ENCODE assay signal across 9 cellular contexts in genomic region chr19:16197188-16197621, GRCh38. TPM values are rescaled to one million over a fixed set of nuclear protein-coding genes. Genes with fewer than 3 reads are reported as not detected.
A peak's percentile ranks its signal among the peaks of the same experiment; 100 is the strongest.
DNase-seq lines count a peak whose midpoint lies in the region; ATAC-seq and TF ChIP-seq lines count a peak whose summit lies in the region.
"Had no signal": no experiment of that assay in that cellular context is flagged by ENCODE, and none has a peak within 500 bp of the region (broad histone marks: within the 10 kb centered on the region; RNA-seq: fewer than 3 reads in every experiment).

No MANE protein-coding gene starts in this region.

- H3K4me3 ChIP-seq in CD4-positive, CD25-positive, alpha-beta regulatory T cell (ENCODE audit: low read depth, low read length) = peak overlapping the region; percentile 80
- H3K4me3 ChIP-seq in right lobe of liver (peak overlapping the region; percentile 82 to 98 (median 93)), upper lobe of left lung (peak overlapping the region; percentile 2 to 100 (median 80))

- 13% methylated on average over 2 of the region's 2 CpGs for WGBS in right lobe of liver (ENCODE audit: insufficient coverage, low coverage, low lambda C conversion rate, missing lambda C conversion rate)
- WGBS in upper lobe of left lung, 2 donors = 27 to 41% methylated on average over 2 of the region's 2 CpGs

- no peaks in the 10 kb centered on the region for H3K27me3 Mint-ChIP-seq in CD4-positive, CD25-positive, alpha-beta regulatory T cell

- peaks cover 0 to 2% (median 0%) of the 10 kb centered on the region in 7 donors for H3K9me3 Mint-ChIP-seq in CD4-positive, CD25-positive, alpha-beta regulatory T cell

- peaks cover 30% of the 10 kb centered on the region for H3K4me1 ChIP-seq in CD4-positive, CD25-positive, alpha-beta regulatory T cell (ENCODE audit: control insufficient read depth, insufficient read depth, low read length, poor library complexity, severe bottlenecking)
- H3K4me1 ChIP-seq in right lobe of liver = peaks cover 0 to 55% (median 25%) of the 10 kb centered on the region in 4 donors
- H3K4me1 ChIP-seq in upper lobe of left lung = peaks cover 31 to 38% (median 35%) of the 10 kb centered on the region in 4 donors

- peak overlapping the region; percentile 90 for H3K27ac ChIP-seq in CD4-positive, CD25-positive, alpha-beta regulatory T cell (ENCODE audit: insufficient read depth, low read length, poor library complexity, severe bottlenecking)
- H3K27ac ChIP-seq in right lobe of liver (peak overlapping the region; percentile 73 to 82 (median 76)), upper lobe of left lung (peak overlapping the region; percentile 73 to 91 (median 88))

- no peak for DNase-seq in CD4-positive, CD25-positive, alpha-beta regulatory T cell
- DNase-seq in HS-27A (ENCODE audit: low read depth) (peak; percentile 54), astrocyte of the hippocampus (ENCODE audit: low read depth, low spot score) (peak; percentile 67), right lobe of liver (no peak), upper lobe of left lung (no peak), mucosa of gallbladder (ENCODE audit: low spot score) (no peak), SIG-M5 (lab: John Stamatoyannopoulos, UW) (no peak)

- TF ChIP-seq POLR2A in right lobe of liver (IDR thresholded peaks at IDR 0.05) (no peak), upper lobe of left lung (IDR thresholded peaks at IDR 0.05) (no peak)

- H3K9me3 ChIP-seq in CD4-positive, CD25-positive, alpha-beta regulatory T cell (ENCODE audit: control insufficient read depth in 2 of 2, low read length in 2 of 2) = no peaks in the 10 kb centered on the region
- H3K9me3 ChIP-seq in right lobe of liver = no peaks in the 10 kb centered on the region
- no peaks in the 10 kb centered on the region for H3K9me3 ChIP-seq in upper lobe of left lung

- peak overlapping the region; percentile 94 to 99 (median 98) for H3K27ac Mint-ChIP-seq in CD4-positive, CD25-positive, alpha-beta regulatory T cell

- intact Hi-C loops in right lobe of liver (cut with DNase I) = no loop called here

- peaks cover 21% of the 10 kb centered on the region for H3K36me3 ChIP-seq in CD4-positive, CD25-positive, alpha-beta regulatory T cell (ENCODE audit: control insufficient read depth, insufficient read depth, low read length)
- H3K36me3 ChIP-seq in right lobe of liver (peaks cover 0 to 2% (median 0%) of the 10 kb centered on the region in 4 donors), upper lobe of left lung (peaks cover 0 to 32% (median 17%) of the 10 kb centered on the region in 4 donors)

- H3K4me3 Mint-ChIP-seq in CD4-positive, CD25-positive, alpha-beta regulatory T cell = peak overlapping the region; percentile 90 to 93 (median 92)

- peaks cover 12% of the 10 kb centered on the region for H3K36me3 Mint-ChIP-seq in CD4-positive, CD25-positive, alpha-beta regulatory T cell

- no peak for ATAC-seq in CD4-positive, CD25-positive, alpha-beta regulatory T cell (ENCODE audit: low read depth in 2 of 2)
- ATAC-seq in right lobe of liver = peak in 3 of 4 donors; percentile 2 to 36 (median 29)
- ATAC-seq in upper lobe of left lung (ENCODE audit: low FRiP score in 2 of 2) = no peak
- no peak for ATAC-seq in GM21529 (IDR thresholded peaks at IDR 0.05; ENCODE audit: unreplicated experiment)

- peaks cover 11 to 41% (median 20%) of the 10 kb centered on the region in 4 donors for H3K4me1 Mint-ChIP-seq in CD4-positive, CD25-positive, alpha-beta regulatory T cell

- TF ChIP-seq EP300 in upper lobe of left lung (IDR thresholded peaks at IDR 0.05) = peak in 1 of 4 donors; percentile 14

- H3K27me3 ChIP-seq in CD4-positive, CD25-positive, alpha-beta regulatory T cell (ENCODE audit: control insufficient read depth, insufficient read depth, low read length) = no peaks in the 10 kb centered on the region
- H3K27me3 ChIP-seq in right lobe of liver (no peaks in the 10 kb centered on the region), upper lobe of left lung (no peaks in the 10 kb centered on the region)

- TF ChIP-seq CTCF in right lobe of liver (IDR thresholded peaks at IDR 0.05) (no peak), upper lobe of left lung (IDR thresholded peaks at IDR 0.05) (no peak)

RNA-seq across cellular contexts. Expression of gene AP1M1, which starts 0.5 kb away (rescaled TPM):
- total RNA-seq in CD4-positive, CD25-positive, alpha-beta regulatory T cell = 108 TPM
- 100 to 1,000 TPM; 153 to 161 (median 159) TPM for polyA plus RNA-seq in CD4-positive, CD25-positive, alpha-beta regulatory T cell
- total RNA-seq in right lobe of liver = 100 to 1,000 TPM in 1 of 6 experiments, 10 to 100 TPM in 5; 44.5 to 102 (median 62.5) TPM
- total RNA-seq in upper lobe of left lung = 10 to 100 TPM; 45.7 to 87.7 (median 62.5) TPM
- total RNA-seq in mucosa of gallbladder = 84.0 TPM

RNA-seq across cellular contexts. Expression of gene FAM32A, which starts 12.0 kb away (rescaled TPM):
- 49.4 TPM for total RNA-seq in CD4-positive, CD25-positive, alpha-beta regulatory T cell
- polyA plus RNA-seq in CD4-positive, CD25-positive, alpha-beta regulatory T cell = 100 to 1,000 TPM; 153 to 168 (median 157) TPM
- 10 to 100 TPM; 32.1 to 65.8 (median 37.5) TPM for total RNA-seq in right lobe of liver
- 10 to 100 TPM; 47.1 to 84.8 (median 58.5) TPM for total RNA-seq in upper lobe of left lung
- 71.6 TPM for total RNA-seq in mucosa of gallbladder

RNA-seq across cellular contexts. Expression of gene CIB3, which starts 23.9 kb away (rescaled TPM):
- total RNA-seq in CD4-positive, CD25-positive, alpha-beta regulatory T cell = not detected
- polyA plus RNA-seq in CD4-positive, CD25-positive, alpha-beta regulatory T cell = not detected
- total RNA-seq in right lobe of liver (not detected), upper lobe of left lung (not detected), mucosa of gallbladder (not detected)
- total RNA-seq: SK-MEL-5 had no signal

RNA-seq across cellular contexts. Expression of gene HSH2D, which starts 53.7 kb away (rescaled TPM):
- 45.5 TPM for total RNA-seq in CD4-positive, CD25-positive, alpha-beta regulatory T cell
- polyA plus RNA-seq in CD4-positive, CD25-positive, alpha-beta regulatory T cell = 10 to 100 TPM in 3 of 4 donors, 1 to 10 TPM in 1; 8.8 to 17.0 (median 12.4) TPM
- total RNA-seq in right lobe of liver = 1 to 10 TPM in 1 of 6 experiments, under 1 TPM in 5; 0.26 to 1.7 (median 0.48) TPM
- total RNA-seq in upper lobe of left lung = 10 to 100 TPM in 2 of 6 donors, 1 to 10 TPM in 4; 5.9 to 12.6 (median 8.2) TPM
- 14.0 TPM for total RNA-seq in mucosa of gallbladder
- total RNA-seq: SK-MEL-5 had no signal

Comparison
In these comparisons a context has a peak if more than half of its experiments do, and no peak if none do; other contexts are left out.
1. ATAC-seq: peak in right lobe of liver (3 of 4); none in CD4-positive, CD25-positive, alpha-beta regulatory T cell (0 of 2), upper lobe of left lung (0 of 2) and GM21529 (single experiment).
2. DNase-seq: peak in HS-27A (single experiment) and astrocyte of the hippocampus (single experiment); none in CD4-positive, CD25-positive, alpha-beta regulatory T cell (0 of 3), right lobe of liver (0 of 3), upper lobe of left lung (0 of 2), mucosa of gallbladder (single experiment) and SIG-M5 (single experiment).
3. Peak in every context shown above with its lines, with median percentiles within 50 percentile points of each other: H3K27ac ChIP-seq and H3K4me3 ChIP-seq.